Comparison of ENCODE assay signal across 1 cellular context in genomic region chr2:159832858-159833257, GRCh38.
TF ChIP-seq lines count a peak whose summit lies in the region.

No MANE protein-coding gene starts in this region.

TF ChIP-seq in WTC11, 78 proteins besides CTCF, POLR2A, EP300 and RAD21:
- TF ChIP-seq ATF2 (CRISPR knock-in tag; IDR thresholded peaks at IDR 0.05; ENCODE audit: borderline replicate concordance, low read depth): no peak
